27 cellular contexts compared by ENCODE assay signal in genomic region chr17:74850914-74851313, GRCh38. TPM values are rescaled to one million over a fixed set of nuclear protein-coding genes. Genes with fewer than 3 reads are reported as not detected.
DNase-seq lines count a peak whose midpoint lies in the region; ATAC-seq, FAIRE-seq and TF ChIP-seq lines count a peak whose summit lies in the region.
"Had no signal": no experiment of that assay in that cellular context is flagged by ENCODE, and none has a peak within 500 bp of the region (broad histone marks: within the 10 kb centered on the region; RNA-seq: fewer than 3 reads in every experiment).

No MANE protein-coding gene starts in this region.

- no peak for TF ChIP-seq POLR2A in GM12892 (IDR thresholded peaks at IDR 0.05; ENCODE audit: low read depth, low read length)

- ATAC-seq in central memory CD8-positive, alpha-beta T cell (replicated peaks; ENCODE audit: extremely low read depth, poor library complexity, severe bottlenecking) = no peak
- ATAC-seq: HCT116 had no signal

- intact Hi-C loops in activated naive CD4-positive, alpha-beta T cell treated with anti-CD3 and anti-CD28 coated beads for 36 hours (cut with micrococcal nuclease) = no loop called here

- FAIRE-seq in GM12892 (lab: Jason Lieb, UNC) = no peak
- FAIRE-seq: GM12891, GM19239 had no signal

- peak overlapping the region; percentile 32 for H3K4me3 Mint-ChIP-seq in activated naive CD4-positive, alpha-beta T cell treated with anti-CD3 and anti-CD28 coated beads, Interleukin-2, amount 50 U/mL, for 24 hours
- no peak overlapping the region for H3K4me3 Mint-ChIP-seq in activated naive CD4-positive, alpha-beta T cell treated with anti-CD3 and anti-CD28 coated beads for 36 hours
- H3K4me3 Mint-ChIP-seq in central memory CD8-positive, alpha-beta T cell = peak overlapping the region; percentile 8

- H3K36me3 Mint-ChIP-seq in activated naive CD4-positive, alpha-beta T cell treated with anti-CD3 and anti-CD28 coated beads, Interleukin-2, amount 50 U/mL, for 24 hours = no peaks in the 10 kb centered on the region
- no peaks in the 10 kb centered on the region for H3K36me3 Mint-ChIP-seq in activated naive CD4-positive, alpha-beta T cell treated with anti-CD3 and anti-CD28 coated beads for 36 hours (ENCODE audit: low read depth)
- H3K36me3 Mint-ChIP-seq in central memory CD8-positive, alpha-beta T cell (ENCODE audit: insufficient read depth) = peaks cover 8% of the 10 kb centered on the region
- H3K36me3 Mint-ChIP-seq: CD4-positive, CD25-positive, alpha-beta regulatory T cell had no signal

- no peak overlapping the region for H3K27ac Mint-ChIP-seq in activated naive CD4-positive, alpha-beta T cell treated with anti-CD3 and anti-CD28 coated beads, Interleukin-2, amount 50 U/mL, for 24 hours
- H3K27ac Mint-ChIP-seq in activated naive CD4-positive, alpha-beta T cell treated with anti-CD3 and anti-CD28 coated beads for 36 hours = no peak overlapping the region
- no peak overlapping the region for H3K27ac Mint-ChIP-seq in central memory CD8-positive, alpha-beta T cell (ENCODE audit: low read depth)

- H3K4me1 Mint-ChIP-seq in activated naive CD4-positive, alpha-beta T cell treated with anti-CD3 and anti-CD28 coated beads, Interleukin-2, amount 50 U/mL, for 24 hours = peaks cover 6% of the 10 kb centered on the region
- peaks cover 3% of the 10 kb centered on the region for H3K4me1 Mint-ChIP-seq in activated naive CD4-positive, alpha-beta T cell treated with anti-CD3 and anti-CD28 coated beads for 36 hours (ENCODE audit: low read depth)
- peaks cover 17% of the 10 kb centered on the region for H3K4me1 Mint-ChIP-seq in central memory CD8-positive, alpha-beta T cell

- CTCF ChIA-PET in activated naive CD4-positive, alpha-beta T cell treated with anti-CD3 and anti-CD28 coated beads for 36 hours (lab: Charles Lee) = interaction anchor here (1.9 kb wide), 1 partner anchor 14 kb away, joined by 5 read pairs; no protein-coding TSS in a partner anchor

- no peaks in the 10 kb centered on the region for H3K9me3 Mint-ChIP-seq in activated naive CD4-positive, alpha-beta T cell treated with anti-CD3 and anti-CD28 coated beads, Interleukin-2, amount 50 U/mL, for 24 hours
- no peaks in the 10 kb centered on the region for H3K9me3 Mint-ChIP-seq in activated naive CD4-positive, alpha-beta T cell treated with anti-CD3 and anti-CD28 coated beads for 36 hours
- no peaks in the 10 kb centered on the region for H3K9me3 Mint-ChIP-seq in central memory CD8-positive, alpha-beta T cell
- H3K9me3 Mint-ChIP-seq: IgD-negative memory B cell had no signal

- H3K27me3 Mint-ChIP-seq in activated naive CD4-positive, alpha-beta T cell treated with anti-CD3 and anti-CD28 coated beads, Interleukin-2, amount 50 U/mL, for 24 hours = peaks cover 18% of the 10 kb centered on the region
- peaks cover 31% of the 10 kb centered on the region for H3K27me3 Mint-ChIP-seq in activated naive CD4-positive, alpha-beta T cell treated with anti-CD3 and anti-CD28 coated beads for 36 hours (ENCODE audit: low read depth)
- peaks cover 51% of the 10 kb centered on the region for H3K27me3 Mint-ChIP-seq in central memory CD8-positive, alpha-beta T cell

- DNase-seq in activated naive CD4-positive, alpha-beta T cell treated with anti-CD3 and anti-CD28 coated beads for 36 hours = no peak
- DNase-seq in NCI-H510A (lab: John Stamatoyannopoulos, UW) (peak; percentile 68), GM12892 (ENCODE audit: insufficient read length) (no peak), GF-D8 (lab: John Stamatoyannopoulos, UW) (no peak)
- DNase-seq in central memory CD8-positive, alpha-beta T cell (ENCODE audit: low spot score in 2 of 2) = no peak
- no peak for DNase-seq in stimulated activated CD4-positive, alpha-beta T cell treated with anti-CD3 and anti-CD28 coated beads, Interleukin-12 subunit alpha, Interleukin-12 subunit beta, amount 100 ng/mL, for 4 hours
- DNase-seq: CD4-positive, CD25-positive, alpha-beta regulatory T cell; DMS79; EL; GDM1; NCI-H1048; NCI-H1694; NCI-H2081 treated with DMSO at 0.1 percent for 48 hours; NCI-H524 treated with DMSO at 0.1 percent for 48 hours; NCI-H82; NK-92 treated with Interleukin-12 subunit alpha and Interleukin-12 subunit beta, amount 100 ng/mL, for 24 hours; PC-9; Right ventricle myocardium superior; T-helper 1 cell had no signal

RNA-seq across cellular contexts. Expression of gene GRIN2C, which starts 8.8 kb away (rescaled TPM):
- total RNA-seq in activated naive CD4-positive, alpha-beta T cell treated with anti-CD3 and anti-CD28 coated beads for 36 hours = under 1 TPM in 1 of 2 experiments, not detected in 1; 0.07 TPM
- polyA plus RNA-seq in GM12892 (2012; ENCODE audit: missing spikeins) = 0.25 TPM
- total RNA-seq: CD4-positive, CD25-positive, alpha-beta regulatory T cell; SJSA1 had no signal
- polyA plus RNA-seq: CD4-positive, CD25-positive, alpha-beta regulatory T cell; IgD-negative memory B cell had no signal

RNA-seq across cellular contexts. Expression of gene FDXR, which starts 21.9 kb away (rescaled TPM):
- total RNA-seq in activated naive CD4-positive, alpha-beta T cell treated with anti-CD3 and anti-CD28 coated beads for 36 hours = 10 to 100 TPM; 61.8 to 67.6 TPM
- polyA plus RNA-seq in GM12892 (2012; ENCODE audit: missing spikeins) = 18.4 TPM

RNA-seq across cellular contexts. Expression of gene FADS6, which starts 42.5 kb away (rescaled TPM):
- not detected for total RNA-seq in activated naive CD4-positive, alpha-beta T cell treated with anti-CD3 and anti-CD28 coated beads for 36 hours
- polyA plus RNA-seq in GM12892 (2012; ENCODE audit: missing spikeins) = not detected
- total RNA-seq: CD4-positive, CD25-positive, alpha-beta regulatory T cell; H4; PC-9; Right ventricle myocardium superior; SJSA1 had no signal
- polyA plus RNA-seq: BJ; CD4-positive, CD25-positive, alpha-beta regulatory T cell; IgD-negative memory B cell had no signal
